35 cellular contexts compared by ENCODE assay signal in the genomic region with DNA sequence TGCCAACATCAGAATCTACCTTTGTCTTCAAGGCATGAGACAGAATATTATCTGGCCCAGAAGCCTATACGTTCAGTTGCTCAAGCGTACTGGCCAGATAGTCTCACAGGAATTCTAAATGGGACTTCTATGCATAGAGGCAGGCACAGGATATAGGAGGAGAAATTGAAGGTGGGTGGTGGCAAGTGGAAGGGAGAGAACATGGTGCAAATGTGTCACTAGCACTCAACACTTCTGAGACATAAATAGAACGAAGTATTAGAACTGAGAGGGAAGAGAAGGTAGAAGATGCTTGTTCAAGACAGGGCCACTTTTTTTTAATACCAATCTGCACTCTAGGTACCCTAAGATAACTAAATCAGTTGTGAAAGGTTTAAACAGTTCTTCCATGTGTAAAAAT.
"Had no signal": no experiment of that assay in that cellular context is flagged by ENCODE, and none has a peak within 500 bp of the region (broad histone marks: within the 10 kb centered on the region; RNA-seq: fewer than 3 reads in every experiment).

No MANE protein-coding gene starts in this region.

- H3K4me2 ChIP-seq: KMS-11 had no signal

- DNase-seq: Karpas-422, Kasumi-1, KBM-7, KG1, MM.1S, MV-4-11, NCI-H1048, NCI-H1092, NCI-H1092 treated with DMSO at 0.1 percent for 48 hours, NCI-H1105, NCI-H1105 treated with DMSO at 0.1 percent for 48 hours, NCI-H1417, NCI-H1417 treated with DMSO at 0.1 percent for 48 hours, NCI-H1436, NCI-H1436 treated with DMSO at 0.1 percent for 48 hours, NCI-H146, NCI-H1694, NCI-H1694 treated with DMSO at 0.1 percent for 48 hours, NCI-H187, NCI-H187 treated with DMSO at 0.1 percent for 48 hours, NCI-H1930, NCI-H2029, NCI-H2029 treated with DMSO at 0.1 percent for 48 hours, NCI-H2081, NCI-H2081 treated with DMSO at 0.1 percent for 48 hours, NCI-H2107, NCI-H2171, NCI-H2171 treated with DMSO at 0.1 percent for 48 hours, NCI-H2227 treated with DMSO at 0.1 percent for 48 hours, NCI-H226, NCI-H345, NCI-H446, NCI-H446 treated with DMSO at 0.1 percent for 48 hours, NCI-H510A had no signal

- H3K27ac ChIP-seq: KMS-11 had no signal
